24 cellular contexts compared by ENCODE assay signal in the genomic region with DNA sequence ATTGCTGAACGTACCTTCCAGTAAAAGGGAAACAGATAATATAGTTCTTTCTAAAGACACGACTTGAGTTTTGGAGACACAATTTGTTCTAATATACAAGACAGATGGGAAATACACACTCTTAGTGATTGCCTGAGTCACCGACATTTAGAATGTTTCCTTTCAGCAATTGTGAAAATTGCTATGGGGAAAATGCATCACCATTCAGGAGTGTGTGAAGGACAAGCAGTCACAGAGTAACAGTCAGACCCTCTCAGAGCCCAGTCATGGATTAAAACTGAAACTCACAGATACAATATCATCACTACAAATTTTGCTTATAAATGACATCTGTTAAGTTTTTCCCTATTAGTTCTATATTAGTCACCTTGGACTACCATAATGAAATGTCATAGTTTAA.
DNase-seq lines count a peak whose midpoint lies in the region; FAIRE-seq and TF ChIP-seq lines count a peak whose summit lies in the region.
"Had no signal": no experiment of that assay in that cellular context is flagged by ENCODE, and none has a peak within 500 bp of the region (broad histone marks: within the 10 kb centered on the region; RNA-seq: fewer than 3 reads in every experiment).

No MANE protein-coding gene starts in this region.

- no peaks in the 10 kb centered on the region for H3K36me3 ChIP-seq in keratinocyte (ENCODE audit: control insufficient read depth in 2 of 2, extremely low read depth in 1 of 2, insufficient read depth in 2 of 2, low read length in 2 of 2)
- H3K36me3 ChIP-seq: heart right ventricle, tibial artery, WERI-Rb-1 had no signal

- TF ChIP-seq CTCF in AG10803 (conservative IDR thresholded peaks at IDR 0.05; ENCODE audit: low read length): no peak
- no peak for TF ChIP-seq CTCF in brain (conservative IDR thresholded peaks at IDR 0.05)
- no peak for TF ChIP-seq CTCF in keratinocyte (optimal IDR thresholded peaks at IDR 0.05 in 1 of 3, IDR thresholded peaks at IDR 0.05 in 1 of 3, conservative IDR thresholded peaks at IDR 0.05 in 1 of 3; ENCODE audit: extremely low read depth in 1 of 3, insufficient read depth in 2 of 3, low read length in 3 of 3)

- no peaks in the 10 kb centered on the region for H4K20me1 ChIP-seq in keratinocyte (ENCODE audit: control insufficient read depth, extremely low read depth, insufficient read depth, low read length)

- no peaks in the 10 kb centered on the region for H3K27me3 Mint-ChIP-seq in brain
- H3K27me3 Mint-ChIP-seq: CD4-positive, CD25-positive, alpha-beta regulatory T cell; central memory CD8-positive, alpha-beta T cell had no signal

- H2AFZ ChIP-seq in keratinocyte (ENCODE audit: control insufficient read depth, low read length): no peak overlapping the region

- H3K9me3 ChIP-seq in keratinocyte (ENCODE audit: control insufficient read depth, low read depth, low read length): no peaks in the 10 kb centered on the region
- H3K9me3 ChIP-seq: tibial artery had no signal

- H3K4me3 Mint-ChIP-seq in brain: no peak overlapping the region
- H3K4me3 Mint-ChIP-seq: CD4-positive, CD25-positive, alpha-beta regulatory T cell; central memory CD8-positive, alpha-beta T cell; naive B cell had no signal

- no peaks in the 10 kb centered on the region for H3K27me3 ChIP-seq in keratinocyte (ENCODE audit: control insufficient read depth, extremely low read depth, insufficient read depth, low read length)
- H3K27me3 ChIP-seq: heart right ventricle, tibial artery had no signal

- H3K9me3 Mint-ChIP-seq in brain: peaks cover 6 to 18% (median 9%) of the 10 kb centered on the region in 5 experiments
- H3K9me3 Mint-ChIP-seq: central memory CD8-positive, alpha-beta T cell had no signal

- peaks cover 2% of the 10 kb centered on the region for H3K36me3 Mint-ChIP-seq in brain
- H3K36me3 Mint-ChIP-seq: CD4-positive, CD25-positive, alpha-beta regulatory T cell; naive B cell had no signal

- FAIRE-seq in keratinocyte (lab: Jason Lieb, UNC): peak; percentile 13

- no peak overlapping the region for H3K9ac ChIP-seq in keratinocyte (ENCODE audit: control insufficient read depth, extremely low read depth, insufficient read depth, low read length)

- dilution Hi-C loops in keratinocyte (cut with MboI; ENCODE audit: extremely low pct_ligation_motif_present, low sequenced_read_pairs): no loop called here

- no peak overlapping the region for H3K27ac ChIP-seq in keratinocyte (ENCODE audit: control insufficient read depth, insufficient read depth, low read length)
- H3K27ac ChIP-seq: heart right ventricle, tibial artery, WERI-Rb-1 had no signal

- H3K4me3 ChIP-seq in AG10803 (ENCODE audit: low read length) (no peak overlapping the region), keratinocyte (ENCODE audit: control insufficient read depth in 2 of 3, extremely low read depth in 1 of 3, insufficient read depth in 2 of 3, low read depth in 1 of 3, low read length in 3 of 3) (no peak overlapping the region)
- H3K4me3 ChIP-seq: heart right ventricle, tibial artery had no signal

- DNase-seq in AG10803 (ENCODE audit: low read depth): peak; percentile 20
- peak; percentile 23 for DNase-seq in GM04504 (ENCODE audit: low read depth)
- no peak for DNase-seq in keratinocyte (ENCODE audit: low read depth, low spot score)
- DNase-seq in stimulated activated CD4-positive, alpha-beta T cell treated with anti-CD3 and anti-CD28 coated beads, Interleukin-1b, Interleukin-23, amount 100 ng/mL, for 48 hours: no peak
- DNase-seq in CD1c-positive myeloid dendritic cell (ENCODE audit: extremely low spot score): no peak
- DNase-seq in 8988T: no peak
- no peak for DNase-seq in activated CD4-positive, alpha-beta T cell treated with anti-CD3 and anti-CD28 coated beads, Interleukin-2, amount 50 U/mL, for 48 hours
- DNase-seq: activated gamma-delta T cell; amniotic stem cell; CD4-positive, CD25-positive, alpha-beta regulatory T cell; DMS 273 treated with DMSO at 0.1 percent for 48 hours; GDM1; heart right ventricle; naive B cell; NCI-H2081; NCI-H345; NCI-H774; retina; stimulated activated CD4-positive, alpha-beta T cell treated with anti-CD3 and anti-CD28 coated beads, Interleukin-2, amount 100 ng/mL, for 48 hours; stimulated activated naive CD4-positive, alpha-beta T cell; tibial artery; WERI-Rb-1 had no signal

- peaks cover 36% of the 10 kb centered on the region for H3K4me1 Mint-ChIP-seq in brain
- H3K4me1 Mint-ChIP-seq: CD4-positive, CD25-positive, alpha-beta regulatory T cell; central memory CD8-positive, alpha-beta T cell had no signal

- no peaks in the 10 kb centered on the region for H3K9me1 ChIP-seq in keratinocyte (ENCODE audit: control insufficient read depth, extremely low read depth, insufficient read depth, low read length)

- H3K27ac Mint-ChIP-seq in brain: peak overlapping the region in 4 of 5 experiments; percentile 36 to 70 (median 50)
- H3K27ac Mint-ChIP-seq: CD4-positive, CD25-positive, alpha-beta regulatory T cell; naive B cell had no signal

- H3K79me2 ChIP-seq in keratinocyte (ENCODE audit: control insufficient read depth, insufficient read depth, low read length): no peaks in the 10 kb centered on the region

- H3K4me2 ChIP-seq in keratinocyte (ENCODE audit: control insufficient read depth, extremely low read depth, insufficient read depth, low read depth, low read length): no peak overlapping the region

- H3K4me1 ChIP-seq in keratinocyte (ENCODE audit: control insufficient read depth, extremely low read depth, insufficient read depth, low read length): no peaks in the 10 kb centered on the region

Comparison
In these comparisons a context has a peak if more than half of its experiments do, and no peak if none do; other contexts are left out.
1. DNase-seq: peak in AG10803 (single experiment) and GM04504 (single experiment); none in keratinocyte (single experiment), stimulated activated CD4-positive, alpha-beta T cell treated with anti-CD3 and anti-CD28 coated beads, Interleukin-1b, Interleukin-23, amount 100 ng/mL, for 48 hours (single experiment), CD1c-positive myeloid dendritic cell (single experiment), 8988T (single experiment) and activated CD4-positive, alpha-beta T cell treated with anti-CD3 and anti-CD28 coated beads, Interleukin-2, amount 50 U/mL, for 48 hours (0 of 2).